ENCODE assay signal across 19 cellular contexts in genomic region chr6:113489946-113490345, GRCh38.
"Had no signal": no experiment of that assay in that cellular context is flagged by ENCODE, and none has a peak within 500 bp of the region (broad histone marks: within the 10 kb centered on the region; RNA-seq: fewer than 3 reads in every experiment).

No MANE protein-coding gene starts in this region.

- H3K36me3 Mint-ChIP-seq: activated naive CD4-positive, alpha-beta T cell treated with anti-CD3 and anti-CD28 coated beads, Interleukin-2, amount 50 U/mL, for 72 hours; immature natural killer cell; naive B cell had no signal

- H3K9me3 ChIP-seq: heart left ventricle, lower lobe of right lung, transverse colon, vagina had no signal

- H3K36me3 ChIP-seq: heart left ventricle, lower lobe of right lung, transverse colon, vagina had no signal

- DNase-seq: activated CD4-positive, alpha-beta memory T cell treated with anti-CD3 and anti-CD28 coated beads, Interleukin-2, amount 10 ng/mL, durations not matched to agents 7 days and 5 days; activated CD4-positive, alpha-beta T cell treated with anti-CD3 and anti-CD28 coated beads for 36 hours; activated effector memory CD4-positive, alpha-beta T cell treated with Interleukin-2 at 50 U/mL for 16 hours; activated T-cell treated with anti-CD3 and anti-CD28 coated beads, Interleukin-2, amount 50 U/mL, for 4 hours; amniotic stem cell; caudate nucleus; effector CD4-positive, alpha-beta T cell; heart left ventricle; immature natural killer cell; left colon; lower lobe of right lung; naive B cell; stimulated activated CD4-positive, alpha-beta T cell treated with anti-CD3 and anti-CD28 coated beads, Interleukin-4, amount 100 ng/mL, for 24 hours; stimulated activated naive CD8-positive, alpha-beta T cell treated with anti-CD3 and anti-CD28 coated beads, Interleukin-15, Interleukin-2, amounts not matched to agents 100 U/mL and 50 U/mL, for 24 hours; transverse colon had no signal

- H3K4me1 ChIP-seq: lower lobe of right lung, vagina had no signal

- H3K4me1 Mint-ChIP-seq: activated CD4-positive, alpha-beta memory T cell treated with anti-CD3 and anti-CD28 coated beads, Interleukin-2, amount 10 ng/mL, durations not matched to agents 7 days and 5 days; activated CD4-positive, alpha-beta T cell treated with anti-CD3 and anti-CD28 coated beads for 36 hours; immature natural killer cell; naive B cell had no signal

- H3K27me3 ChIP-seq: heart left ventricle, transverse colon, vagina had no signal

- H3K4me3 Mint-ChIP-seq: activated CD4-positive, alpha-beta memory T cell treated with anti-CD3 and anti-CD28 coated beads, Interleukin-2, amount 10 ng/mL, durations not matched to agents 7 days and 5 days; activated CD4-positive, alpha-beta T cell treated with anti-CD3 and anti-CD28 coated beads for 36 hours; activated T-cell treated with anti-CD3 and anti-CD28 coated beads, Interleukin-2, amount 50 U/mL, for 4 hours; immature natural killer cell; naive B cell; T-helper 1 cell treated with Interleukin-12 subunit alpha and Interleukin-12 subunit beta and Interleukin-4 antibody, amounts not matched to agents 30 μg/mL and 1 μg/mL, for 36 hours had no signal

- H3K27me3 Mint-ChIP-seq: activated CD4-positive, alpha-beta memory T cell treated with anti-CD3 and anti-CD28 coated beads, Interleukin-2, amount 10 ng/mL, durations not matched to agents 7 days and 5 days; naive B cell had no signal

- H3K4me3 ChIP-seq: heart left ventricle, lower lobe of right lung, skin epidermis, transverse colon, vagina had no signal

- ATAC-seq: activated CD4-positive, alpha-beta T cell treated with anti-CD3 and anti-CD28 coated beads for 36 hours; activated naive CD4-positive, alpha-beta T cell treated with anti-CD3 and anti-CD28 coated beads, Interleukin-2, amount 50 U/mL, for 72 hours; activated T-cell treated with anti-CD3 and anti-CD28 coated beads, Interleukin-2, amount 50 U/mL, for 4 hours; heart left ventricle; lower lobe of right lung; stimulated activated naive CD8-positive, alpha-beta T cell treated with anti-CD3 and anti-CD28 coated beads, Interleukin-15, Interleukin-2, amounts not matched to agents 100 U/mL and 50 U/mL, for 24 hours had no signal

- H3K9me3 Mint-ChIP-seq: activated CD4-positive, alpha-beta memory T cell treated with anti-CD3 and anti-CD28 coated beads, Interleukin-2, amount 10 ng/mL, durations not matched to agents 7 days and 5 days; activated naive CD4-positive, alpha-beta T cell treated with anti-CD3 and anti-CD28 coated beads, Interleukin-2, amount 50 U/mL, for 72 hours; activated T-cell treated with anti-CD3 and anti-CD28 coated beads, Interleukin-2, amount 50 U/mL, for 4 hours; naive B cell; T-helper 1 cell treated with Interleukin-12 subunit alpha and Interleukin-12 subunit beta and Interleukin-4 antibody, amounts not matched to agents 30 μg/mL and 1 μg/mL, for 36 hours had no signal

- H3K27ac ChIP-seq: lower lobe of right lung, transverse colon, vagina had no signal

- H3K27ac Mint-ChIP-seq: activated CD4-positive, alpha-beta memory T cell treated with anti-CD3 and anti-CD28 coated beads, Interleukin-2, amount 10 ng/mL, durations not matched to agents 7 days and 5 days; activated CD4-positive, alpha-beta T cell treated with anti-CD3 and anti-CD28 coated beads for 36 hours; activated naive CD4-positive, alpha-beta T cell treated with anti-CD3 and anti-CD28 coated beads, Interleukin-2, amount 50 U/mL, for 72 hours; immature natural killer cell; naive B cell; T-helper 1 cell treated with Interleukin-12 subunit alpha and Interleukin-12 subunit beta and Interleukin-4 antibody, amounts not matched to agents 30 μg/mL and 1 μg/mL, for 36 hours had no signal
